ENCODE assay signal across 37 cellular contexts in genomic region chr6:36399970-36400369, GRCh38. TPM values are rescaled to one million over a fixed set of nuclear protein-coding genes. Genes with fewer than 3 reads are reported as not detected.
"Had no signal": no experiment of that assay in that cellular context is flagged by ENCODE, and none has a peak within 500 bp of the region (broad histone marks: within the 10 kb centered on the region; RNA-seq: fewer than 3 reads in every experiment).

No MANE protein-coding gene starts in this region.

- H3K4me1 ChIP-seq: gastrocnemius medialis, right lobe of liver, uterus had no signal

- H3K79me2 ChIP-seq: hepatocyte had no signal

- H3K4me3 ChIP-seq: gastrocnemius medialis, hepatocyte, right lobe of liver, uterus had no signal

- H3K4me1 Mint-ChIP-seq: activated CD4-positive, alpha-beta T cell treated with anti-CD3 and anti-CD28 coated beads, Interleukin-2, amount 10 ng/mL, durations not matched to agents 24 days and 14 days; activated T-helper 17 cell treated with anti-CD3 and anti-CD28 coated beads, Interleukin-2, amount 50 U/mL, for 72 hours; nephron progenitor cell; stimulated activated naive CD8-positive, alpha-beta T cell treated with anti-CD3 and anti-CD28 coated beads, Interleukin-15, amount 100 ng/mL, for 72 hours had no signal

- H3K4me2 ChIP-seq: hepatocyte had no signal

- H3K27ac ChIP-seq: gastrocnemius medialis, hepatocyte, neutrophil, right lobe of liver, uterus, WERI-Rb-1 had no signal

- H3K36me3 Mint-ChIP-seq: activated CD4-positive, alpha-beta memory T cell treated with anti-CD3 and anti-CD28 coated beads for 36 hours; naive B cell; type B pancreatic cell had no signal

- ATAC-seq: activated T-helper 17 cell treated with anti-CD3 and anti-CD28 coated beads, Interleukin-2, amount 50 U/mL, for 72 hours; effector memory CD8-positive, alpha-beta T cell; gastrocnemius medialis; left cardiac atrium; left ventricle myocardium superior; right lobe of liver; stimulated activated naive CD8-positive, alpha-beta T cell treated with anti-CD3 and anti-CD28 coated beads, Interleukin-15, amount 100 ng/mL, for 72 hours had no signal

- H2AFZ ChIP-seq: hepatocyte had no signal

- H3K9me3 Mint-ChIP-seq: activated CD4-positive, alpha-beta memory T cell treated with anti-CD3 and anti-CD28 coated beads for 36 hours; activated CD4-positive, alpha-beta T cell treated with anti-CD3 and anti-CD28 coated beads, Interleukin-2, amount 10 ng/mL, durations not matched to agents 24 days and 14 days; activated T-helper 17 cell treated with anti-CD3 and anti-CD28 coated beads, Interleukin-2, amount 50 U/mL, for 72 hours; effector memory CD8-positive, alpha-beta T cell; stimulated activated naive CD8-positive, alpha-beta T cell treated with anti-CD3 and anti-CD28 coated beads, Interleukin-15, amount 100 ng/mL, for 72 hours; type B pancreatic cell had no signal

- H3K27me3 ChIP-seq: gastrocnemius medialis, hepatocyte, neutrophil, right lobe of liver, uterus had no signal

- DNase-seq: activated CD4-positive, alpha-beta memory T cell treated with anti-CD3 and anti-CD28 coated beads for 36 hours; activated CD4-positive, alpha-beta T cell treated with anti-CD3 and anti-CD28 coated beads, Interleukin-2, amount 10 ng/mL, durations not matched to agents 24 days and 14 days; activated CD4-positive, CD25-positive, alpha-beta regulatory T cell treated with anti-CD3 and anti-CD28 coated beads, Interleukin-2, amount 50 U/mL, for 72 hours; activated CD8-positive, alpha-beta memory T cell treated with anti-CD3 and anti-CD28 coated beads, Interleukin-2, amount 50 U/mL, for 4 hours; activated gamma-delta T cell treated with Interleukin-2 at 50 U/mL for 16 hours; activated naive CD4-positive, alpha-beta T cell treated with anti-CD3 and anti-CD28 coated beads, Interleukin-2, amount 50 U/mL, for 16 hours; activated T-cell treated with anti-CD3 and anti-CD28 coated beads, Interleukin-2, amount 50 U/mL, for 1 hour; amniotic stem cell; caudate nucleus; cortex of kidney; effector memory CD8-positive, alpha-beta T cell; erythroblast; gastrocnemius medialis; glutamatergic neuron; islet precursor cell; left cardiac atrium; left ventricle myocardium superior; naive B cell; nephron progenitor cell; right lobe of liver; stimulated activated CD4-positive, alpha-beta T cell treated with anti-CD3 and anti-CD28 coated beads, Interleukin-2, amount 100 ng/mL, for 48 hours; stimulated activated naive CD8-positive, alpha-beta T cell treated with anti-CD3 and anti-CD28 coated beads, Interleukin-15, amount 100 ng/mL, for 72 hours; substantia nigra; T1000; uterus; WERI-Rb-1 had no signal

- H3K9me3 ChIP-seq: gastrocnemius medialis, neutrophil, right lobe of liver, uterus had no signal

- FAIRE-seq: astrocyte had no signal

- H3K4me3 Mint-ChIP-seq: activated CD4-positive, alpha-beta memory T cell treated with anti-CD3 and anti-CD28 coated beads for 36 hours; activated CD4-positive, alpha-beta T cell treated with anti-CD3 and anti-CD28 coated beads, Interleukin-2, amount 10 ng/mL, durations not matched to agents 24 days and 14 days; activated T-helper 17 cell treated with anti-CD3 and anti-CD28 coated beads, Interleukin-2, amount 50 U/mL, for 72 hours; effector memory CD8-positive, alpha-beta T cell; naive B cell; nephron progenitor cell; stimulated activated naive CD8-positive, alpha-beta T cell treated with anti-CD3 and anti-CD28 coated beads, Interleukin-15, amount 100 ng/mL, for 72 hours; type B pancreatic cell had no signal

- H3K27ac Mint-ChIP-seq: activated CD4-positive, alpha-beta memory T cell treated with anti-CD3 and anti-CD28 coated beads for 36 hours; activated CD4-positive, alpha-beta T cell treated with anti-CD3 and anti-CD28 coated beads, Interleukin-2, amount 10 ng/mL, durations not matched to agents 24 days and 14 days; activated T-helper 17 cell treated with anti-CD3 and anti-CD28 coated beads, Interleukin-2, amount 50 U/mL, for 72 hours; nephron progenitor cell; progenitor cell of endocrine pancreas; type B pancreatic cell had no signal

- H3K36me3 ChIP-seq: gastrocnemius medialis, neutrophil, right lobe of liver, uterus, WERI-Rb-1 had no signal

RNA-seq across cellular contexts. Expression of gene ETV7, which starts 12.5 kb away (rescaled TPM):
- total RNA-seq: chondrocyte, gastrocnemius medialis, lung microvascular endothelial cell, progenitor cell of endocrine pancreas, skeletal muscle tissue had no signal

RNA-seq across cellular contexts. Expression of gene PXT1, which starts 42.7 kb away (rescaled TPM):
- total RNA-seq: chondrocyte, gastrocnemius medialis, hepatocyte, osteocyte, progenitor cell of endocrine pancreas, renal cortical epithelial cell, skeletal muscle tissue, uterus had no signal
